Comparison of ENCODE assay signal across 16 cellular contexts in genomic region chr7:90933041-90933440, GRCh38.
A peak's percentile ranks its signal among the peaks of the same experiment; 100 is the strongest.
DNase-seq lines count a peak whose midpoint lies in the region; ATAC-seq and TF ChIP-seq lines count a peak whose summit lies in the region.
"Had no signal": no experiment of that assay in that cellular context is flagged by ENCODE, and none has a peak within 500 bp of the region (broad histone marks: within the 10 kb centered on the region; RNA-seq: fewer than 3 reads in every experiment).

No MANE protein-coding gene starts in this region.

- DNase-seq in osteocyte (ENCODE audit: extremely low spot score, unreplicated experiment) (no peak), Karpas-422 (no peak), coronary artery (ENCODE audit: low spot score) (no peak)
- DNase-seq in activated CD4-positive, alpha-beta T cell treated with anti-CD3 and anti-CD28 coated beads, Interleukin-2, amount 10 ng/mL, durations not matched to agents 7 days and 5 days, result no peak
- DNase-seq: CD4-positive, CD25-positive, alpha-beta regulatory T cell; HCEC 1CT; NCI-H1436; NCI-H226; NCI-H748 treated with DMSO at 0.1 percent for 48 hours; NK-92 treated with Interleukin-12 subunit alpha and Interleukin-12 subunit beta, amount 100 ng/mL, for 24 hours; OCI-M1; Right ventricle myocardium superior had no signal

- H3K4me1 Mint-ChIP-seq in osteocyte (ENCODE audit: unreplicated experiment), result peaks cover 27% of the 10 kb centered on the region
- H3K4me1 Mint-ChIP-seq in activated CD4-positive, alpha-beta T cell treated with anti-CD3 and anti-CD28 coated beads, Interleukin-2, amount 10 ng/mL, durations not matched to agents 7 days and 5 days, result peaks cover 3% of the 10 kb centered on the region

- CTCF ChIA-PET in activated CD4-positive, alpha-beta T cell treated with anti-CD3 and anti-CD28 coated beads, Interleukin-2, amount 10 ng/mL, durations not matched to agents 7 days and 5 days (lab: Charles Lee), result no interaction called here

- peak overlapping the region; percentile 51 for H3K27ac ChIP-seq in SU-DHL-6 (ENCODE audit: low read depth, low read length)
- H3K27ac ChIP-seq in Karpas-422 (ENCODE audit: low read length), result no peak overlapping the region
- no peak overlapping the region for H3K27ac ChIP-seq in coronary artery

- peaks cover 15% of the 10 kb centered on the region; the same call in 1 of the 2 replicates for H3K36me3 ChIP-seq in SU-DHL-6 (ENCODE audit: low read length)
- no peaks in the 10 kb centered on the region for H3K36me3 ChIP-seq in Karpas-422 (ENCODE audit: insufficient read depth, low read length)

- H3K9me3 Mint-ChIP-seq in osteocyte (ENCODE audit: unreplicated experiment), result no peaks in the 10 kb centered on the region
- no peaks in the 10 kb centered on the region for H3K9me3 Mint-ChIP-seq in activated CD4-positive, alpha-beta T cell treated with anti-CD3 and anti-CD28 coated beads, Interleukin-2, amount 10 ng/mL, durations not matched to agents 7 days and 5 days

- H2AFZ ChIP-seq in SU-DHL-6 (ENCODE audit: low read depth, low read length, severe bottlenecking) (no peak overlapping the region), Karpas-422 (ENCODE audit: low read length) (no peak overlapping the region)
- H2AFZ ChIP-seq: GM23338 had no signal

- H3K4me1 ChIP-seq in Karpas-422 (ENCODE audit: low read length), result peaks cover 26% of the 10 kb centered on the region

- no peak overlapping the region for H3K4me3 Mint-ChIP-seq in osteocyte (ENCODE audit: unreplicated experiment)
- no peak overlapping the region for H3K4me3 Mint-ChIP-seq in activated CD4-positive, alpha-beta T cell treated with anti-CD3 and anti-CD28 coated beads, Interleukin-2, amount 10 ng/mL, durations not matched to agents 7 days and 5 days
- H3K4me3 Mint-ChIP-seq: CD4-positive, CD25-positive, alpha-beta regulatory T cell; GM23338 had no signal

- H3K9me2 ChIP-seq in SU-DHL-6 (replicated peaks; ENCODE audit: insufficient read depth, low read length), result no peaks in the 10 kb centered on the region
- H3K9me2 ChIP-seq in Karpas-422 (replicated peaks; ENCODE audit: insufficient read depth, low read length), result no peaks in the 10 kb centered on the region

- H3K4me2 ChIP-seq in SU-DHL-6 (ENCODE audit: low read depth, low read length, poor library complexity, severe bottlenecking) (peak overlapping the region; percentile 49), Karpas-422 (ENCODE audit: low read depth, low read length, poor library complexity, severe bottlenecking) (no peak overlapping the region)
- H3K4me2 ChIP-seq: GM23338 had no signal

- H3F3A ChIP-seq in SU-DHL-6 (ENCODE audit: insufficient read depth), result peaks cover 27% of the 10 kb centered on the region; the same call in 1 of the 2 replicates

- TF ChIP-seq CTCF in SU-DHL-6 (IDR thresholded peaks at IDR 0.05; ENCODE audit: insufficient read depth, low read length, poor library complexity, severe bottlenecking) (no peak), osteocyte (IDR thresholded peaks at IDR 0.05) (no peak), coronary artery (IDR thresholded peaks at IDR 0.05) (no peak)

- H3K27ac Mint-ChIP-seq in osteocyte (ENCODE audit: unreplicated experiment), result peak overlapping the region; percentile 46
- no peak overlapping the region for H3K27ac Mint-ChIP-seq in activated CD4-positive, alpha-beta T cell treated with anti-CD3 and anti-CD28 coated beads, Interleukin-2, amount 10 ng/mL, durations not matched to agents 7 days and 5 days
- H3K27ac Mint-ChIP-seq: CD4-positive, CD25-positive, alpha-beta regulatory T cell had no signal

- H3K27me3 Mint-ChIP-seq in osteocyte (ENCODE audit: unreplicated experiment), result no peaks in the 10 kb centered on the region
- H3K27me3 Mint-ChIP-seq in activated CD4-positive, alpha-beta T cell treated with anti-CD3 and anti-CD28 coated beads, Interleukin-2, amount 10 ng/mL, durations not matched to agents 7 days and 5 days, result no peaks in the 10 kb centered on the region
- H3K27me3 Mint-ChIP-seq: CD4-positive, CD25-positive, alpha-beta regulatory T cell had no signal

- H3K79me2 ChIP-seq in SU-DHL-6 (ENCODE audit: insufficient read depth, low read length) (peaks cover 45% of the 10 kb centered on the region), Karpas-422 (ENCODE audit: low read length) (peaks cover 67% of the 10 kb centered on the region)

- no peaks in the 10 kb centered on the region for H3K27me3 ChIP-seq in SU-DHL-6 (ENCODE audit: low read length)
- H3K27me3 ChIP-seq in Karpas-422 (ENCODE audit: low read length), result no peaks in the 10 kb centered on the region

- H3K9me3 ChIP-seq in SU-DHL-6 (ENCODE audit: insufficient read depth, low read length) (no peaks in the 10 kb centered on the region), Karpas-422 (ENCODE audit: low read length) (no peaks in the 10 kb centered on the region)

- H3K36me3 Mint-ChIP-seq in osteocyte (ENCODE audit: unreplicated experiment), result peaks cover 11% of the 10 kb centered on the region
- H3K36me3 Mint-ChIP-seq in activated CD4-positive, alpha-beta T cell treated with anti-CD3 and anti-CD28 coated beads, Interleukin-2, amount 10 ng/mL, durations not matched to agents 7 days and 5 days (ENCODE audit: low read depth), result no peaks in the 10 kb centered on the region
- H3K36me3 Mint-ChIP-seq: CD4-positive, CD25-positive, alpha-beta regulatory T cell had no signal

- H4K20me1 ChIP-seq in SU-DHL-6 (ENCODE audit: low read depth, low read length), result no peaks in the 10 kb centered on the region
- H4K20me1 ChIP-seq in Karpas-422 (ENCODE audit: insufficient read depth, low read depth, low read length), result no peaks in the 10 kb centered on the region

- H3K9ac ChIP-seq in SU-DHL-6 (ENCODE audit: low read length) (no peak overlapping the region), Karpas-422 (ENCODE audit: low read length) (no peak overlapping the region)

- no peak overlapping the region for H3K4me3 ChIP-seq in SU-DHL-6 (ENCODE audit: insufficient read depth, low read length, poor library complexity, severe bottlenecking)
- H3K4me3 ChIP-seq in Karpas-422 (ENCODE audit: low read length), result no peak overlapping the region
- H3K4me3 ChIP-seq in coronary artery, result no peak overlapping the region
- H3K4me3 ChIP-seq: GM23338 had no signal

- ATAC-seq in HG03159 (IDR thresholded peaks at IDR 0.05; ENCODE audit: unreplicated experiment) (peak; percentile 7), GM18870 (IDR thresholded peaks at IDR 0.05; ENCODE audit: unreplicated experiment) (no peak)
- ATAC-seq: GM23338 had no signal

- POLR2A ChIA-PET in activated CD4-positive, alpha-beta T cell treated with anti-CD3 and anti-CD28 coated beads, Interleukin-2, amount 10 ng/mL, durations not matched to agents 7 days and 5 days (lab: Charles Lee), result no interaction called here
